In the genomic region with DNA sequence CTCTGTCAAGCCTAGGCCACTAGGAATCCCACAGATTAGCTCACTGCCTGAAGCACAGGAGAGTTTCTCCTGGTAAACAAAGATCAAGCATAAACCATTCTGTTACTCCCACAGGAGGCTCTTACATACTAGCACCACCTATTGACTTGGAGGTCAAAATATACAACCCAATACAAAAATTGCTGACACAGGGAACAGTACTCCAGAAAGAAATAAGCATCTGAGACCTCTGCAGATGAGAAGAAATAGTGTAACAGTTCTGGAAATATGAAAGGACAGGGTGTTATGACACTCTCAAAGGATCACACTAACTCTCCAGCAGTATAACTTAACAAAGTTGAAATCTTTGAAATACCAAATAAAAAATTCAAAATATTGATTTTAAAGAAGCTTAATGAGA, we compare ENCODE assay signal across 23 cellular contexts.
DNase-seq lines count a peak whose midpoint lies in the region; ATAC-seq, FAIRE-seq and TF ChIP-seq lines count a peak whose summit lies in the region.
"Had no signal": no experiment of that assay in that cellular context is flagged by ENCODE, and none has a peak within 500 bp of the region (broad histone marks: within the 10 kb centered on the region; RNA-seq: fewer than 3 reads in every experiment).

No MANE protein-coding gene starts in this region.

- H3K56ac ChIP-seq in H1 (replicated peaks; ENCODE audit: insufficient read length, low read depth, low read length) = no peak overlapping the region

- no peak overlapping the region for H2BK15ac ChIP-seq in H1 (ENCODE audit: low read length)

- H3K9ac ChIP-seq in HepG2 (ENCODE audit: insufficient read depth, low read depth, low read length) (no peak overlapping the region), H1 (replicated peaks in 1 of 4; ENCODE audit: extremely low read depth in 1 of 4, low read depth in 3 of 4, low read length in 3 of 4) (no peak overlapping the region)

- CTCF ChIA-PET in HepG2 (lab: Yijun Ruan, JAX; ENCODE audit: low intra/inter-chr PET ratio, low total read pairs) (no interaction called here), H1 (lab: Charles Lee; ENCODE audit: partially characterized antibody) (interaction anchor here (0.5 to 0.9 kb wide), 4 partner anchors 11 to 1256 kb away, joined by 3 to 4 read pairs (median 3); no protein-coding TSS in a partner anchor)

- H3K4me1 ChIP-seq in HepG2 (ENCODE audit: insufficient read depth, low read length) = no peaks in the 10 kb centered on the region
- H3K4me1 ChIP-seq in right lobe of liver = peaks cover 0 to 7% (median 0%) of the 10 kb centered on the region in 4 donors
- no peaks in the 10 kb centered on the region for H3K4me1 ChIP-seq in H1 (replicated peaks in 1 of 4; ENCODE audit: control insufficient read depth in 3 of 4, insufficient read depth in 4 of 4, low read length in 3 of 4)
- H3K4me1 ChIP-seq in transverse colon = no peaks in the 10 kb centered on the region
- no peaks in the 10 kb centered on the region for H3K4me1 ChIP-seq in left lung
- H3K4me1 ChIP-seq: HAP-1 had no signal

- no peak for TF ChIP-seq CTCF in HepG2 (CRISPR knock-in tag; IDR thresholded peaks at IDR 0.05)
- no peak for TF ChIP-seq CTCF in right lobe of liver (IDR thresholded peaks at IDR 0.05)
- TF ChIP-seq CTCF in H1 (IDR thresholded peaks at IDR 0.05; ENCODE audit: control extremely low read depth in 1 of 3, insufficient read depth in 1 of 3, low read depth in 1 of 3, low read length in 3 of 3) = no peak
- TF ChIP-seq CTCF in GM13976 (IDR thresholded peaks at IDR 0.05; ENCODE audit: borderline replicate concordance, control extremely low read depth, extremely low read depth, insufficient read depth, missing control alignments) = no peak
- no peak for TF ChIP-seq CTCF in transverse colon (IDR thresholded peaks at IDR 0.05)
- TF ChIP-seq CTCF in left lung (IDR thresholded peaks at IDR 0.05) = no peak

- no peak overlapping the region for H3K23ac ChIP-seq in H1 (ENCODE audit: insufficient read length)

- no TSS peak for BruUV-seq in HepG2 (replicated peaks; lab: Mats Ljungman, UMichigan)

- no peak overlapping the region for H2BK12ac ChIP-seq in H1 (ENCODE audit: low read depth, low read length)

- H2BK5ac ChIP-seq in H1 (ENCODE audit: low read depth, low read length) = no peak overlapping the region

- no peaks in the 10 kb centered on the region for H4K20me1 ChIP-seq in HepG2 (ENCODE audit: insufficient read depth, low read length)
- no peaks in the 10 kb centered on the region for H4K20me1 ChIP-seq in H1 (replicated peaks in 1 of 2; ENCODE audit: control insufficient read depth in 1 of 2, insufficient read depth in 2 of 2, low read length in 2 of 2)

- no peak overlapping the region for H3K4me3 ChIP-seq in HepG2 (replicated peaks in 1 of 3; ENCODE audit: insufficient read depth in 1 of 3, low read depth in 2 of 3, low read length in 3 of 3)
- no peak overlapping the region for H3K4me3 ChIP-seq in right lobe of liver
- H3K4me3 ChIP-seq in H1 (ENCODE audit: extremely low read depth in 1 of 4, insufficient read depth in 2 of 4, low read depth in 3 of 4, low read length in 4 of 4) = no peak overlapping the region
- no peak overlapping the region for H3K4me3 ChIP-seq in transverse colon
- H3K4me3 ChIP-seq in left lung = no peak overlapping the region
- H3K4me3 ChIP-seq: GM23338, HAP-1 had no signal

- ATAC-seq in HepG2 (no peak), right lobe of liver (no peak), left lung (no peak)
- ATAC-seq: GM23338 had no signal

- no peak overlapping the region for H4K5ac ChIP-seq in H1 (ENCODE audit: insufficient read length, low read depth, low read length)

- H4K8ac ChIP-seq in H1 (ENCODE audit: extremely low read depth, insufficient read depth, low read length) = no peak overlapping the region

- H3K79me2 ChIP-seq in HepG2 (ENCODE audit: insufficient read depth, low read length) (no peaks in the 10 kb centered on the region), H1 (ENCODE audit: control insufficient read depth in 1 of 2, insufficient read depth in 2 of 2, low read length in 2 of 2) (no peaks in the 10 kb centered on the region)

- no peak for TF ChIP-seq EP300 in HepG2 (IDR thresholded peaks at IDR 0.05; ENCODE audit: low read depth in 2 of 2, low read length in 2 of 2)
- TF ChIP-seq EP300 in HepG2 (CRISPR knock-in tag; IDR thresholded peaks at IDR 0.05; ENCODE audit: borderline replicate concordance) = no peak
- TF ChIP-seq EP300 in H1 (IDR thresholded peaks at IDR 0.05; ENCODE audit: borderline replicate concordance in 1 of 2, low read depth in 2 of 2, low read length in 2 of 2) = no peak
- no peak for TF ChIP-seq EP300 in transverse colon (IDR thresholded peaks at IDR 0.05; ENCODE audit: low read depth)

- H3K23me2 ChIP-seq in H1 (ENCODE audit: low read depth, low read length) = no peaks in the 10 kb centered on the region

- no peak for TF ChIP-seq RAD21 in HepG2 (CRISPR knock-in tag; IDR thresholded peaks at IDR 0.05)
- no peak for TF ChIP-seq RAD21 in H1 (IDR thresholded peaks at IDR 0.05 in 1 of 2, conservative IDR thresholded peaks at IDR 0.05 in 1 of 2; ENCODE audit: low read depth in 2 of 2, low read length in 2 of 2)

- H3K36me3 ChIP-seq in HepG2 (replicated peaks in 1 of 2; ENCODE audit: control insufficient read depth in 1 of 2, insufficient read depth in 2 of 2, low read length in 2 of 2) (no peaks in the 10 kb centered on the region), right lobe of liver (no peaks in the 10 kb centered on the region), H1 (ENCODE audit: control insufficient read depth in 2 of 4, insufficient read depth in 4 of 4, low read length in 3 of 4) (no peaks in the 10 kb centered on the region), transverse colon (no peaks in the 10 kb centered on the region), left lung (no peaks in the 10 kb centered on the region)
- H3K36me3 ChIP-seq: HAP-1 had no signal

- H3K9me3 ChIP-seq in HepG2 (ENCODE audit: low read length) = peaks cover 9% of the 10 kb centered on the region; the same call in 1 of the 2 replicates
- no peaks in the 10 kb centered on the region for H3K9me3 ChIP-seq in right lobe of liver
- H3K9me3 ChIP-seq in H1 (ENCODE audit: insufficient read depth in 2 of 2, low read depth in 1 of 2, low read length in 1 of 2) = peaks cover 0 to 10% of the 10 kb centered on the region in 2 experiments; a peak in 1 of 4 replicates
- peaks cover 0 to 7% of the 10 kb centered on the region in 2 donors for H3K9me3 ChIP-seq in transverse colon
- peaks cover 0 to 40% of the 10 kb centered on the region in 2 donors for H3K9me3 ChIP-seq in left lung

- H2AFZ ChIP-seq in HepG2 (ENCODE audit: low read length) = no peak overlapping the region
- no peak overlapping the region for H2AFZ ChIP-seq in H1 (ENCODE audit: low read length)
- H2AFZ ChIP-seq: GM23338 had no signal

- in situ Hi-C loops in HepG2 (cut with HindIII; ENCODE audit: extremely low pct_ligation_motif_present, low pct_unique_long_range_greater_than_20kb) = no loop called here
- in situ Hi-C loops in GM13976 (cut with MboI; ENCODE audit: low sequenced_read_pairs, unreplicated experiment) = no loop called here
- in situ Hi-C loops in transverse colon (cut with MboI; ENCODE audit: low pct_ligation_motif_present in 1 of 4, low pct_unique_long_range_greater_than_20kb in 1 of 4, low sequenced_read_pairs in 3 of 4) = no loop called here

- intact Hi-C loops in HepG2 (cut with micrococcal nuclease; ENCODE audit: unreplicated experiment) = no loop called here
- intact Hi-C loops in right lobe of liver (cut with DNase I) = no loop called here
- intact Hi-C loops in transverse colon (cut with DNase I; ENCODE audit: low total_unique reads) = no loop called here
- intact Hi-C loops in left lung (cut with DNase I) = no loop called here

- no peak for TF ChIP-seq POLR2A in HepG2 (IDR thresholded peaks at IDR 0.05; ENCODE audit: insufficient read depth in 1 of 2, low read depth in 2 of 2, low read length in 2 of 2)
- TF ChIP-seq POLR2A in right lobe of liver (IDR thresholded peaks at IDR 0.05) = no peak
- no peak for TF ChIP-seq POLR2A in H1 (IDR thresholded peaks at IDR 0.05; ENCODE audit: control extremely low read depth in 1 of 2, low read depth in 2 of 2, low read length in 2 of 2)
- TF ChIP-seq POLR2A in transverse colon (IDR thresholded peaks at IDR 0.05) = no peak

- no peak overlapping the region for H3K4me2 ChIP-seq in HepG2 (ENCODE audit: low read depth, low read length)
- H3K4me2 ChIP-seq in H1 (ENCODE audit: insufficient read depth in 1 of 2, low read depth in 2 of 2, low read length in 2 of 2) = no peak overlapping the region
- H3K4me2 ChIP-seq: GM23338 had no signal

- no peak for DNase-seq in HepG2 (ENCODE audit: low spot score)
- no peak for DNase-seq in right lobe of liver
- DNase-seq in OCI-M1 (lab: John Stamatoyannopoulos, UW) = peak; percentile 12
- no peak for DNase-seq in H1 (ENCODE audit: low read depth in 1 of 2, low spot score in 2 of 2)
- DNase-seq in GM13976 (ENCODE audit: low spot score) = no peak
- DNase-seq in transverse colon = no peak
- no peak for DNase-seq in left lung
- DNase-seq: ACHN; AML-193; C1 segment of cervical spinal cord; Calu3; CD4-positive, alpha-beta memory T cell; COR-L47; DMS53; DMS79 treated with DMSO at 0.1 percent for 48 hours; GF-D8; HFFc6 had no signal

- H2BK20ac ChIP-seq in H1 (ENCODE audit: low read length) = no peak overlapping the region

- H4K91ac ChIP-seq in H1 (replicated peaks; ENCODE audit: insufficient read length, low read length) = no peak overlapping the region

- no peak overlapping the region for H2AK5ac ChIP-seq in H1 (ENCODE audit: low read depth, low read length)

- FAIRE-seq in HepG2 (lab: Jason Lieb, UNC) = no peak
- FAIRE-seq in H1 (lab: Jason Lieb, UNC) = no peak
- FAIRE-seq: A204.1, GM12891, H54 had no signal

- H3K79me1 ChIP-seq in H1 (ENCODE audit: low read depth, low read length) = no peaks in the 10 kb centered on the region

- no peak overlapping the region for H3K18ac ChIP-seq in H1 (ENCODE audit: extremely low read depth, low read length)

- H3K27ac ChIP-seq in HepG2 (ENCODE audit: extremely low read length, insufficient read depth, low read length) (no peak overlapping the region), right lobe of liver (no peak overlapping the region), H1 (ENCODE audit: low read depth, low read length) (no peak overlapping the region), transverse colon (no peak overlapping the region), left lung (no peak overlapping the region)
- H3K27ac ChIP-seq: 22Rv1 had no signal

- H3K27me3 ChIP-seq in HepG2 (ENCODE audit: control insufficient read depth in 1 of 2, insufficient read depth in 2 of 2, low read length in 2 of 2) (no peaks in the 10 kb centered on the region), right lobe of liver (no peaks in the 10 kb centered on the region), H1 (replicated peaks in 1 of 4; ENCODE audit: control insufficient read depth in 3 of 4, extremely low read depth in 1 of 4, insufficient read depth in 3 of 4, low read length in 3 of 4) (no peaks in the 10 kb centered on the region), transverse colon (no peaks in the 10 kb centered on the region), left lung (no peaks in the 10 kb centered on the region)

- no peak overlapping the region for H2BK120ac ChIP-seq in H1 (replicated peaks; ENCODE audit: low read depth, low read length)

- no peak overlapping the region for H3K14ac ChIP-seq in H1 (ENCODE audit: insufficient read length)

- POLR2A ChIA-PET in HepG2 (lab: Yijun Ruan, JAX) = no interaction called here
- POLR2A ChIA-PET in H1 (lab: Charles Lee; ENCODE audit: partially characterized antibody) = interaction anchor here (1.4 kb wide), 1 partner anchor 9 kb away, joined by 3 read pairs; no protein-coding TSS in a partner anchor

- no peak overlapping the region for H3K4ac ChIP-seq in H1 (replicated peaks; ENCODE audit: insufficient read length, low read depth, low read length)
